13 cellular contexts compared by ENCODE assay signal in the genomic region with DNA sequence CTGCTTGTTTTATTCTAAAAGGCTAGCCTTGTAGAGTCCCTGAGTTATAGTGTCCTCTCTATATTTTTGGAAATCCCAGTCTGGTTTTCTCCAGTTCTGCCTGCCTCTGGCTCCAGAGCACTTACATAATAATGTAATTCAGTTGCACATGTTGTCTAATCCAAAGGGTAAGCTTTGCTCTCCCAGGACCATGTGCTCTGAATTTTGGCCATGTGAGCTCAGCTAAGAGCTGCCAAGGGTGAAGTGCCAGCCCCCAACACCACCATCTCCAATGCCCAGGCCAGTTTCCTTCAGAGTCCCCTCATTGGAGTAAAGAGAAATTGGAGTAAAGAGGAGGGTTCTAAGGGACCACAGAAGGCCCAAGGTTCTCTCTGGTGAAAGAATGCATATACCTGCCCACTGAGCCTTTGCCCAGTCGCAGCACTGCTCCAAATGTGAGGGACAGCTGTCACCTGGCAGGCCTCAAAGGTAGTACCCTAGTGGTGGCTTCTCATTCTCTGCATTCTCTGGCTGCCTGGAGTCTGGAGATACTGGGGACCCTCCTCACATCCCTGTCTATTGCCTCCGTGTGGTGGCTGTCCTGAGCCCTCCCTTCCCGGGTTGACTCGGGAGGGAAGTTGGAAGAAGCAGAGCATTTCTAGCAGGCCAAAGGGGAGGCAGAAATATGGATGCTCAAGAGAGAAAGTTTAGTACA. TPM values are rescaled to one million over a fixed set of nuclear protein-coding genes. Genes with fewer than 3 reads are reported as not detected.
DNase-seq lines count a peak whose midpoint lies in the region; ATAC-seq and TF ChIP-seq lines count a peak whose summit lies in the region.
"Had no signal": no experiment of that assay in that cellular context is flagged by ENCODE, and none has a peak within 500 bp of the region (broad histone marks: within the 10 kb centered on the region; RNA-seq: fewer than 3 reads in every experiment).

No MANE protein-coding gene starts in this region.

- no peak overlapping the region for H3K4me3 ChIP-seq in spleen
- H3K4me3 ChIP-seq: MG63 had no signal

- DNase-seq in RWPE1 (ENCODE audit: low spot score) (no peak), hippocampal formation (lab: John Stamatoyannopoulos, UW) (peak; percentile 32 to 46), spleen (no peak), NOMO-1 treated with dmso at 0.1 percent for 144 hours (lab: John Stamatoyannopoulos, UW; ENCODE audit: unreplicated experiment) (no peak), NCI-H774 (lab: John Stamatoyannopoulos, UW) (no peak), NCI-H1417 (lab: John Stamatoyannopoulos, UW) (no peak)
- DNase-seq: activated CD4-positive, alpha-beta T cell treated with anti-CD3 and anti-CD28 coated beads for 1 hour; MG63; stimulated activated CD4-positive, alpha-beta T cell treated with anti-CD3 and anti-CD28 coated beads, Interleukin-4, amount 100 ng/mL, for 24 hours had no signal

- TF ChIP-seq CTCF in RWPE1 (conservative IDR thresholded peaks at IDR 0.05; ENCODE audit: low read depth) (no peak), spleen (IDR thresholded peaks at IDR 0.05 in 8 of 11, conservative IDR thresholded peaks at IDR 0.05 in 3 of 11) (no peak)

- peaks cover 0 to 38% (median 13%) of the 10 kb centered on the region in 6 donors for H3K36me3 ChIP-seq in spleen
- H3K36me3 ChIP-seq: MG63 had no signal

- H3K4me1 ChIP-seq in spleen: peaks cover 41 to 95% (median 70%) of the 10 kb centered on the region in 6 donors

- no peaks in the 10 kb centered on the region for H3K9me3 ChIP-seq in spleen
- H3K9me3 ChIP-seq: MG63 had no signal

- TF ChIP-seq POLR2A in spleen (IDR thresholded peaks at IDR 0.05): no peak

- ATAC-seq in GM19351 (IDR thresholded peaks at IDR 0.05; ENCODE audit: unreplicated experiment): peak; percentile 18
- ATAC-seq in GM21717 (IDR thresholded peaks at IDR 0.05; ENCODE audit: unreplicated experiment): no peak

- 61 to 81% (median 75%) methylated on average over 4 of the region's 4 CpGs for WGBS in spleen, 5 donors

- no peaks in the 10 kb centered on the region for H3K27me3 ChIP-seq in spleen (replicated peaks in 1 of 7)
- H3K27me3 ChIP-seq: MG63 had no signal

- intact Hi-C loops in spleen (cut with DNase I; ENCODE audit: low total_unique reads): no loop called here

- CTCF ChIA-PET in RWPE1 (lab: Yijun Ruan, JAX): no interaction called here

- POLR2A ChIA-PET in RWPE1 (lab: Yijun Ruan, JAX; ENCODE audit: low non-redundant PET): no interaction called here

- H3K27ac ChIP-seq in RWPE1 (peak overlapping the region; percentile 17; the same call in 1 of the 2 replicates), spleen (peak overlapping the region in 6 of 8 donors; percentile 4 to 41 (median 20))

RNA-seq across cellular contexts. Expression of a gene that starts 4.9 kb away (rescaled TPM):
- total RNA-seq in spleen: 10 to 100 TPM; 27.1 to 39.2 (median 33.1) TPM
- 10 to 100 TPM in 1 of 3 donors, 1 to 10 TPM in 2; 5.6 to 10.9 (median 5.6) TPM for polyA plus RNA-seq in spleen

RNA-seq across cellular contexts. Expression of a gene that starts 33.3 kb away (rescaled TPM):
- 1 to 10 TPM; 1.7 to 6.0 (median 3.4) TPM for total RNA-seq in spleen
- 1 to 10 TPM in 2 of 3 donors, under 1 TPM in 1; 0.80 to 2.2 (median 1.3) TPM for polyA plus RNA-seq in spleen

RNA-seq across cellular contexts. Expression of a gene that starts 47.2 kb away (rescaled TPM):
- 10 to 100 TPM in 5 of 7 donors, 1 to 10 TPM in 2; 9.3 to 14.2 (median 12.1) TPM for total RNA-seq in spleen
- polyA plus RNA-seq in spleen: 1 to 10 TPM; 2.8 to 7.4 (median 4.1) TPM

RNA-seq across cellular contexts. Expression of a gene that starts 54.9 kb away (rescaled TPM):
- 1 to 10 TPM in 4 of 7 donors, under 1 TPM in 1, not detected in 2; 0.57 to 2.0 (median 1.2) TPM for total RNA-seq in spleen
- polyA plus RNA-seq in spleen: under 1 TPM; 0.13 to 0.32 (median 0.27) TPM
- total RNA-seq: epithelial cell of proximal tubule, mucosa of gallbladder had no signal

Comparison
In these comparisons a context has a peak if more than half of its experiments do, and no peak if none do; other contexts are left out.
1. DNase-seq: peak in hippocampal formation (2 of 2); none in RWPE1 (single experiment), spleen (single experiment), NOMO-1 treated with dmso at 0.1 percent for 144 hours (single experiment), NCI-H774 (single experiment) and NCI-H1417 (0 of 3).